Comparison of ENCODE assay signal across 31 cellular contexts in genomic region chr16:17603614-17604013, GRCh38.
"Had no signal": no experiment of that assay in that cellular context is flagged by ENCODE, and none has a peak within 500 bp of the region (broad histone marks: within the 10 kb centered on the region; RNA-seq: fewer than 3 reads in every experiment).

No MANE protein-coding gene starts in this region.

- ATAC-seq: activated CD8-positive, alpha-beta memory T cell treated with anti-CD3 and anti-CD28 coated beads, Interleukin-2, amount 10 ng/mL, durations not matched to agents 7 days and 5 days; body of pancreas; Panc1 had no signal

- H3K4me3 Mint-ChIP-seq: activated CD4-positive, alpha-beta memory T cell treated with anti-CD3 and anti-CD28 coated beads, Interleukin-2, amount 10 ng/mL, durations not matched to agents 7 days and 5 days; activated CD8-positive, alpha-beta memory T cell treated with anti-CD3 and anti-CD28 coated beads, Interleukin-2, amount 10 ng/mL, durations not matched to agents 7 days and 5 days; activated naive CD4-positive, alpha-beta T cell treated with anti-CD3 and anti-CD28 coated beads, Interleukin-2, amount 50 U/mL, for 24 hours; activated naive CD8-positive, alpha-beta T cell treated with anti-CD3 and anti-CD28 coated beads, Interleukin-2, amount 10 ng/mL, durations not matched to agents 7 days and 5 days had no signal

- H3K36me3 ChIP-seq: breast epithelium, SJCRH30, WERI-Rb-1 had no signal

- H3K9me3 ChIP-seq: body of pancreas, SJCRH30 had no signal

- DNase-seq: activated CD4-positive, alpha-beta memory T cell treated with anti-CD3 and anti-CD28 coated beads, Interleukin-2, amount 10 ng/mL, durations not matched to agents 7 days and 5 days; activated CD4-positive, alpha-beta T cell treated with anti-CD3 and anti-CD28 coated beads for 1 hour; activated CD4-positive, alpha-beta T cell treated with anti-CD3 and anti-CD28 coated beads for 48 hours; activated CD4-positive, CD25-positive, alpha-beta regulatory T cell; activated CD8-positive, alpha-beta memory T cell treated with anti-CD3 and anti-CD28 coated beads for 24 hours; activated CD8-positive, alpha-beta memory T cell treated with anti-CD3 and anti-CD28 coated beads, Interleukin-2, amount 10 ng/mL, durations not matched to agents 7 days and 5 days; activated CD8-positive, alpha-beta memory T cell treated with anti-CD3 and anti-CD28 coated beads, Interleukin-2, amount 50 U/mL, for 48 hours; activated gamma-delta T cell; activated naive CD4-positive, alpha-beta T cell treated with Interleukin-2 at 50 U/mL for 16 hours; activated naive CD8-positive, alpha-beta T cell treated with anti-CD3 and anti-CD28 coated beads, Interleukin-2, amount 10 ng/mL, durations not matched to agents 7 days and 5 days; body of pancreas; Karpas-422; KBM-7; MM.1S; MV-4-11; NCI-H1092; NCI-H1436 treated with DMSO at 0.1 percent for 48 hours; NCI-H1694 treated with DMSO at 0.1 percent for 48 hours; NCI-H2029; NCI-H345; NCI-H524 treated with DMSO at 0.1 percent for 48 hours; NK-92 treated with Interleukin-12 subunit alpha and Interleukin-12 subunit beta, amount 100 ng/mL, for 24 hours; SHP77; SJCRH30; T1000; WERI-Rb-1 had no signal

- H3K27me3 ChIP-seq: body of pancreas, SJCRH30 had no signal

- H3K4me1 ChIP-seq: body of pancreas, breast epithelium, SJCRH30 had no signal

- H3K4me3 ChIP-seq: body of pancreas, breast epithelium, SJCRH30, SK-N-MC had no signal

- H3K27ac ChIP-seq: body of pancreas, breast epithelium, SJCRH30, SK-N-MC, WERI-Rb-1 had no signal

- H3K27ac Mint-ChIP-seq: activated CD4-positive, alpha-beta memory T cell treated with anti-CD3 and anti-CD28 coated beads, Interleukin-2, amount 10 ng/mL, durations not matched to agents 7 days and 5 days; activated CD8-positive, alpha-beta memory T cell treated with anti-CD3 and anti-CD28 coated beads, Interleukin-2, amount 10 ng/mL, durations not matched to agents 7 days and 5 days; activated naive CD4-positive, alpha-beta T cell treated with anti-CD3 and anti-CD28 coated beads, Interleukin-2, amount 50 U/mL, for 24 hours; activated naive CD8-positive, alpha-beta T cell treated with anti-CD3 and anti-CD28 coated beads, Interleukin-2, amount 10 ng/mL, durations not matched to agents 7 days and 5 days; activated T-helper 2 cell treated with anti-CD3 and anti-CD28 coated beads, Interferon-gamma antibody, Interleukin-2, Interleukin-4, amounts not matched to agents 10 μg/mL and 5 μg/mL and 100 μg/mL, durations not matched to agents 14 hours and 24 hours and 36 hours had no signal

- H3K36me3 Mint-ChIP-seq: activated CD8-positive, alpha-beta memory T cell treated with anti-CD3 and anti-CD28 coated beads, Interleukin-2, amount 10 ng/mL, durations not matched to agents 7 days and 5 days; activated naive CD4-positive, alpha-beta T cell treated with anti-CD3 and anti-CD28 coated beads, Interleukin-2, amount 50 U/mL, for 24 hours; activated naive CD8-positive, alpha-beta T cell treated with anti-CD3 and anti-CD28 coated beads, Interleukin-2, amount 10 ng/mL, durations not matched to agents 7 days and 5 days had no signal
